In genomic region chr11:27281740-27282139, GRCh38 we compare ENCODE assay signal across 14 cellular contexts.
DNase-seq lines count a peak whose midpoint lies in the region; ATAC-seq and TF ChIP-seq lines count a peak whose summit lies in the region.
"Had no signal": no experiment of that assay in that cellular context is flagged by ENCODE, and none has a peak within 500 bp of the region (broad histone marks: within the 10 kb centered on the region; RNA-seq: fewer than 3 reads in every experiment).

No MANE protein-coding gene starts in this region.

- 48 to 56% (median 53%) methylated on average over 2 of the region's 2 CpGs for WGBS in heart left ventricle, 4 donors
- 15% methylated on average over 2 of the region's 2 CpGs; no CpG with 5 or more reads in 1 of the 2 experiments for WGBS in endodermal cell (ENCODE audit: insufficient coverage in 1 of 2, insufficient read length in 1 of 2), 2 experiments

- H3K4me1 Mint-ChIP-seq in endodermal cell, result peaks cover 29% of the 10 kb centered on the region
- H3K4me1 Mint-ChIP-seq: natural killer cell had no signal

- no peaks in the 10 kb centered on the region for H3K36me3 Mint-ChIP-seq in endodermal cell (ENCODE audit: low read depth)
- H3K36me3 Mint-ChIP-seq: natural killer cell had no signal

- intact Hi-C loops in heart left ventricle (cut with DNase I), result loop anchor here in 1 of 10 donors (5.0 kb wide), 1 partner anchor 69 kb away; no protein-coding TSS in a partner anchor
- intact Hi-C loops in left cardiac atrium (cut with DNase I), result no loop called here
- intact Hi-C loops in tibial artery (cut with DNase I; ENCODE audit: low total_unique reads), result no loop called here

- no peak overlapping the region for H3K4me3 Mint-ChIP-seq in endodermal cell
- H3K4me3 Mint-ChIP-seq: natural killer cell had no signal

- H3K27ac ChIP-seq in heart left ventricle (peak overlapping the region in 7 of 12 donors; percentile 9 to 53 (median 28)), endodermal cell (ENCODE audit: low read depth, low read length) (peak overlapping the region; percentile 27), tibial artery (peak overlapping the region; percentile 27 to 51)
- H3K27ac ChIP-seq: cardiac muscle cell, VCaP had no signal

- H3K9me3 ChIP-seq in heart left ventricle (no peaks in the 10 kb centered on the region), endodermal cell (ENCODE audit: control insufficient read depth, low read length) (no peaks in the 10 kb centered on the region), tibial artery (no peaks in the 10 kb centered on the region)

- no peak overlapping the region for H3K4me3 ChIP-seq in heart left ventricle
- no peak overlapping the region for H3K4me3 ChIP-seq in endodermal cell (ENCODE audit: low read length)
- no peak overlapping the region for H3K4me3 ChIP-seq in tibial artery
- H3K4me3 ChIP-seq: cardiac muscle cell had no signal

- H3K36me3 ChIP-seq in heart left ventricle, result no peaks in the 10 kb centered on the region
- H3K36me3 ChIP-seq in endodermal cell (ENCODE audit: control insufficient read depth, insufficient read depth, low read length), result no peaks in the 10 kb centered on the region
- no peaks in the 10 kb centered on the region for H3K36me3 ChIP-seq in tibial artery
- H3K36me3 ChIP-seq: cardiac muscle cell had no signal

- no peak for ATAC-seq in heart left ventricle
- ATAC-seq in left cardiac atrium, result no peak
- ATAC-seq in HG03565 (IDR thresholded peaks at IDR 0.05; ENCODE audit: unreplicated experiment), result peak; percentile 89
- no peak for ATAC-seq in GM19467 (IDR thresholded peaks at IDR 0.05; ENCODE audit: unreplicated experiment)
- ATAC-seq: natural killer cell had no signal

- H3K9ac ChIP-seq in endodermal cell (ENCODE audit: extremely low read depth, low read length, poor library complexity, severe bottlenecking), result peak overlapping the region; percentile 49

- no peaks in the 10 kb centered on the region for H3K27me3 Mint-ChIP-seq in endodermal cell (ENCODE audit: insufficient read depth)

- peaks cover 0 to 22% (median 5%) of the 10 kb centered on the region in 12 donors for H3K4me1 ChIP-seq in heart left ventricle
- peaks cover 12% of the 10 kb centered on the region for H3K4me1 ChIP-seq in endodermal cell (ENCODE audit: control insufficient read depth, insufficient read depth, low read length)
- peaks cover 0 to 24% (median 18%) of the 10 kb centered on the region in 4 donors for H3K4me1 ChIP-seq in tibial artery

- peak overlapping the region; percentile 82 for H3K27ac Mint-ChIP-seq in endodermal cell
- H3K27ac Mint-ChIP-seq: natural killer cell had no signal

- DNase-seq in heart left ventricle (no peak), left cardiac atrium (no peak), endodermal cell (peak; percentile 72), tibial artery (no peak), erythroblast (lab: John Stamatoyannopoulos, UW) (no peak), GM20000 (ENCODE audit: low spot score) (no peak)
- DNase-seq: DMS79; natural killer cell; NCI-H446; stimulated activated naive CD4-positive, alpha-beta T cell had no signal

- H3K27me3 ChIP-seq in heart left ventricle (no peaks in the 10 kb centered on the region), endodermal cell (ENCODE audit: control insufficient read depth, insufficient read depth, low read length, poor library complexity, severe bottlenecking) (no peaks in the 10 kb centered on the region), tibial artery (no peaks in the 10 kb centered on the region)
- H3K27me3 ChIP-seq: cardiac muscle cell had no signal

- TF ChIP-seq POLR2A in heart left ventricle (IDR thresholded peaks at IDR 0.05), result no peak
- TF ChIP-seq POLR2A in erythroblast (IDR thresholded peaks at IDR 0.05; ENCODE audit: low read length), result no peak

- TF ChIP-seq CTCF in heart left ventricle (IDR thresholded peaks at IDR 0.05) (no peak), endodermal cell (conservative IDR thresholded peaks at IDR 0.05) (no peak), tibial artery (IDR thresholded peaks at IDR 0.05) (no peak), GM20000 (IDR thresholded peaks at IDR 0.05; ENCODE audit: extremely low read depth, missing control alignments) (no peak)

- H3K9me3 Mint-ChIP-seq in endodermal cell, result no peaks in the 10 kb centered on the region
